ENCODE assay signal across 20 cellular contexts in genomic region chr13:19726611-19727010, GRCh38. TPM values are rescaled to one million over a fixed set of nuclear protein-coding genes. Genes with fewer than 3 reads are reported as not detected.
DNase-seq lines count a peak whose midpoint lies in the region; ATAC-seq and TF ChIP-seq lines count a peak whose summit lies in the region.
"Had no signal": no experiment of that assay in that cellular context is flagged by ENCODE, and none has a peak within 500 bp of the region (broad histone marks: within the 10 kb centered on the region; RNA-seq: fewer than 3 reads in every experiment).

No MANE protein-coding gene starts in this region.

- peaks cover 8 to 23% of the 10 kb centered on the region in 2 donors for H3K36me3 Mint-ChIP-seq in activated T-cell treated with anti-CD3 and anti-CD28 coated beads, Interleukin-2, amount 50 U/mL, for 72 hours (ENCODE audit: insufficient read depth in 2 of 2)
- H3K36me3 Mint-ChIP-seq in stimulated activated effector memory CD8-positive, alpha-beta T cell treated with anti-CD3 and anti-CD28 coated beads, Interleukin-12 subunit alpha, Interleukin-12 subunit beta, amount 100 ng/mL, for 72 hours: peaks cover 100% of the 10 kb centered on the region

- ATAC-seq in activated T-cell treated with anti-CD3 and anti-CD28 coated beads, Interleukin-2, amount 50 U/mL, for 72 hours (replicated peaks in 1 of 2): no peak
- ATAC-seq in stimulated activated effector memory CD8-positive, alpha-beta T cell treated with anti-CD3 and anti-CD28 coated beads, Interleukin-12 subunit alpha, Interleukin-12 subunit beta, amount 100 ng/mL, for 72 hours: no peak
- ATAC-seq in GM18909 (IDR thresholded peaks at IDR 0.05; ENCODE audit: poor library complexity, unreplicated experiment) (no peak), GM21576 (IDR thresholded peaks at IDR 0.05; ENCODE audit: unreplicated experiment) (no peak), GM18498 (IDR thresholded peaks at IDR 0.05; ENCODE audit: unreplicated experiment) (no peak)
- ATAC-seq: PC-3 had no signal

- no peaks in the 10 kb centered on the region for H3K27me3 Mint-ChIP-seq in activated T-cell treated with anti-CD3 and anti-CD28 coated beads, Interleukin-2, amount 50 U/mL, for 72 hours (ENCODE audit: low read depth)
- H3K27me3 Mint-ChIP-seq: B cell had no signal

- peak overlapping the region; percentile 31 for H3K27ac Mint-ChIP-seq in activated T-cell treated with anti-CD3 and anti-CD28 coated beads, Interleukin-2, amount 50 U/mL, for 72 hours
- H3K27ac Mint-ChIP-seq in stimulated activated effector memory CD8-positive, alpha-beta T cell treated with anti-CD3 and anti-CD28 coated beads, Interleukin-12 subunit alpha, Interleukin-12 subunit beta, amount 100 ng/mL, for 72 hours: peak overlapping the region; percentile 63
- H3K27ac Mint-ChIP-seq: B cell, HFFc6 had no signal

- TF ChIP-seq CTCF in cardiac fibroblast (IDR thresholded peaks at IDR 0.05; ENCODE audit: low read depth, low read length) (no peak), fibroblast of pulmonary artery (IDR thresholded peaks at IDR 0.05; ENCODE audit: low read length, missing control alignments) (no peak)

- no peak for DNase-seq in activated T-cell treated with anti-CD3 and anti-CD28 coated beads, Interleukin-2, amount 50 U/mL, for 72 hours
- DNase-seq in activated T-cell treated with anti-CD3 and anti-CD28 coated beads, Interleukin-2, amount 50 U/mL, for 1 hour: no peak
- DNase-seq in cardiac fibroblast (ENCODE audit: low read depth in 2 of 2): peak; percentile 65 to 70
- peak; percentile 33 for DNase-seq in fibroblast of pulmonary artery (ENCODE audit: low read depth)
- no peak for DNase-seq in stimulated activated effector memory CD8-positive, alpha-beta T cell treated with anti-CD3 and anti-CD28 coated beads, Interleukin-12 subunit alpha, Interleukin-12 subunit beta, amount 100 ng/mL, for 72 hours (ENCODE audit: low spot score in 2 of 2)
- DNase-seq: DMS 273 treated with DMSO at 0.1 percent for 48 hours, DND-41, H7, HFFc6, NCI-H1436, NCI-H1930, NCI-H345, NCI-H524 treated with DMSO at 0.1 percent for 48 hours, PC-3, RPMI8226, SIG-M5 had no signal

- no peak overlapping the region for H3K4me3 ChIP-seq in cardiac fibroblast (replicated peaks in 1 of 2; ENCODE audit: low read depth in 2 of 2, low read length in 2 of 2)
- H3K4me3 ChIP-seq in fibroblast of pulmonary artery (replicated peaks; ENCODE audit: low read depth, low read length): no peak overlapping the region

- no peaks in the 10 kb centered on the region for H3K4me1 Mint-ChIP-seq in activated T-cell treated with anti-CD3 and anti-CD28 coated beads, Interleukin-2, amount 50 U/mL, for 72 hours (ENCODE audit: low read depth)
- peaks cover 28% of the 10 kb centered on the region for H3K4me1 Mint-ChIP-seq in stimulated activated effector memory CD8-positive, alpha-beta T cell treated with anti-CD3 and anti-CD28 coated beads, Interleukin-12 subunit alpha, Interleukin-12 subunit beta, amount 100 ng/mL, for 72 hours
- H3K4me1 Mint-ChIP-seq: B cell had no signal

- no peaks in the 10 kb centered on the region for H3K9me3 Mint-ChIP-seq in activated T-cell treated with anti-CD3 and anti-CD28 coated beads, Interleukin-2, amount 50 U/mL, for 72 hours
- H3K9me3 Mint-ChIP-seq in stimulated activated effector memory CD8-positive, alpha-beta T cell treated with anti-CD3 and anti-CD28 coated beads, Interleukin-12 subunit alpha, Interleukin-12 subunit beta, amount 100 ng/mL, for 72 hours: no peaks in the 10 kb centered on the region
- H3K9me3 Mint-ChIP-seq: HFFc6 had no signal

- no peak overlapping the region for H3K4me3 Mint-ChIP-seq in activated T-cell treated with anti-CD3 and anti-CD28 coated beads, Interleukin-2, amount 50 U/mL, for 72 hours
- no peak overlapping the region for H3K4me3 Mint-ChIP-seq in stimulated activated effector memory CD8-positive, alpha-beta T cell treated with anti-CD3 and anti-CD28 coated beads, Interleukin-12 subunit alpha, Interleukin-12 subunit beta, amount 100 ng/mL, for 72 hours
- H3K4me3 Mint-ChIP-seq: B cell, HFFc6 had no signal

RNA-seq across cellular contexts. Expression of gene PSPC1, which starts 56.1 kb away (rescaled TPM):
- total RNA-seq in activated T-cell treated with anti-CD3 and anti-CD28 coated beads, Interleukin-2, amount 50 U/mL, for 72 hours: 10 to 100 TPM; 51.0 to 52.7 TPM

Comparison
In these comparisons a context has a peak if more than half of its experiments do, and no peak if none do; other contexts are left out.
1. DNase-seq: peak in cardiac fibroblast (2 of 2) and fibroblast of pulmonary artery (single experiment); none in activated T-cell treated with anti-CD3 and anti-CD28 coated beads, Interleukin-2, amount 50 U/mL, for 72 hours (0 of 2), activated T-cell treated with anti-CD3 and anti-CD28 coated beads, Interleukin-2, amount 50 U/mL, for 1 hour (single experiment) and stimulated activated effector memory CD8-positive, alpha-beta T cell treated with anti-CD3 and anti-CD28 coated beads, Interleukin-12 subunit alpha, Interleukin-12 subunit beta, amount 100 ng/mL, for 72 hours (0 of 2).